In genomic region chr7:12805957-12806356, GRCh38 we compare ENCODE assay signal across 1 cellular context.
TF ChIP-seq lines count a peak whose summit lies in the region.

No MANE protein-coding gene starts in this region.

TF ChIP-seq in GM23338, 12 proteins besides CTCF, POLR2A, EP300 and RAD21 (continued from another document):
- TF ChIP-seq ZNF462 (CRISPR knock-in tag; IDR thresholded peaks at IDR 0.05), result no peak
- TF ChIP-seq NANOG (IDR thresholded peaks at IDR 0.05; ENCODE audit: borderline replicate concordance), result no peak
- TF ChIP-seq ZNF331 (CRISPR knock-in tag; IDR thresholded peaks at IDR 0.05; ENCODE audit: low read depth), result no peak
- TF ChIP-seq ZNF114 (CRISPR knock-in tag; IDR thresholded peaks at IDR 0.05), result no peak
- TF ChIP-seq STAT1 (IDR thresholded peaks at IDR 0.05; ENCODE audit: unreplicated experiment), result no peak
